ENCODE assay signal across 1 cellular context in the genomic region with DNA sequence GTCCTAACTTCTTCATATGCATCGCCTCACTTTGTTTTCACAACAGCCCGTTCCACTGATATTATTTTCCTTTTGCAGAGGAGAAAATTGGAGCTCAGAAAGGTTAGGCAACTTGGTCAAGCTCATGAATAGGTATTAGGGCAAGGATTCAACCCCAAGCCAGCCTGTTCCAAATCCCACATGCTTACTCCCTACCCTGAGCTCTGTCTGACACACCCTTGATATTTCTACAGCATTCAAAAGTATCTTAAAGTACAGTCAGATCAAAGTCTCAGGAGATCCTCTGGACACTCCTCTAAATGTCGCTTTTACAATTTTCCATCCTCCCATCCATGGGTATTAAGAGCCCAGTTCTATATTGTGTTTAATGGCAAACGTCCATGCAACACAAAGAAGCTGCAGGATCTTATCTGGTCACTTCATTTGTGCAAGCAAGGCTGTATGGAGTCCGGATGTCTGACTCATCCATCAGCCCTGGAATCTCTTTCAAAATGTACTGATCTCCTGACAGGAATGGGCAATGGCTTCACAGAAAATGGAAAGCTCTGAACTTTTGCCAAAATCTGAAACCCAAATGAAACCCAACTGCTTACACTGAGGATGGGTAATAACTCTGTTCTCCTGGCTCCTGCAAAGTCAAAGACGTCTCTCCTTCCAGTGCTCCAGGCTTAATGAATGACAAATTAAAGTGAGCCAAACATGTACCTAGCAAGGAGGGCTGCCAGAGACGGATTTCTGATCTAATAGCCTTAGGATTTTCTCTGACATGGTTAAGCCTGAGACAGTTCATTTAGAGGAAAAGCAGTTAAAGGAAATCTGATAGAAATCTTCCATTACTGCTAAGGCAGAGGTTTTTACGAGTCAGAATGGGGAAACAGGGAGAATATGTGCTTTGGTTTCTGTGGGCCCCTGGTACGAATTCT.
A peak's percentile ranks its signal among the peaks of the same experiment; 100 is the strongest.
TF ChIP-seq lines count a peak whose summit lies in the region.

No MANE protein-coding gene starts in this region.

TF ChIP-seq in SK-N-SH treated with all-trans-retinoic acid at 6 μM for 48 hours, 23 proteins besides CTCF, POLR2A, EP300 and RAD21 (continued from another document):
- TF ChIP-seq, protein P1, sequence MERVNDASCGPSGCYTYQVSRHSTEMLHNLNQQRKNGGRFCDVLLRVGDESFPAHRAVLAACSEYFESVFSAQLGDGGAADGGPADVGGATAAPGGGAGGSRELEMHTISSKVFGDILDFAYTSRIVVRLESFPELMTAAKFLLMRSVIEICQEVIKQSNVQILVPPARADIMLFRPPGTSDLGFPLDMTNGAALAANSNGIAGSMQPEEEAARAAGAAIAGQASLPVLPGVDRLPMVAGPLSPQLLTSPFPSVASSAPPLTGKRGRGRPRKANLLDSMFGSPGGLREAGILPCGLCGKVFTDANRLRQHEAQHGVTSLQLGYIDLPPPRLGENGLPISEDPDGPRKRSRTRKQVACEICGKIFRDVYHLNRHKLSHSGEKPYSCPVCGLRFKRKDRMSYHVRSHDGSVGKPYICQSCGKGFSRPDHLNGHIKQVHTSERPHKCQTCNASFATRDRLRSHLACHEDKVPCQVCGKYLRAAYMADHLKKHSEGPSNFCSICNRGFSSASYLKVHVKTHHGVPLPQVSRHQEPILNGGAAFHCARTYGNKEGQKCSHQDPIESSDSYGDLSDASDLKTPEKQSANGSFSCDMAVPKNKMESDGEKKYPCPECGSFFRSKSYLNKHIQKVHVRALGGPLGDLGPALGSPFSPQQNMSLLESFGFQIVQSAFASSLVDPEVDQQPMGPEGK (CRISPR knock-in tag; IDR thresholded peaks at IDR 0.05; ENCODE audit: borderline replicate concordance) = peak; percentile 79
- TF ChIP-seq ARNTL (CRISPR knock-in tag; IDR thresholded peaks at IDR 0.05; ENCODE audit: borderline replicate concordance, low read depth) (no peak), PPARA (CRISPR knock-in tag; IDR thresholded peaks at IDR 0.05; ENCODE audit: borderline replicate concordance) (no peak), ZNF8 (CRISPR knock-in tag; IDR thresholded peaks at IDR 0.05) (peak; percentile 84; the same call in 1 of the 2 replicates), RARB (CRISPR knock-in tag; IDR thresholded peaks at IDR 0.05) (peak; percentile 77; the same call in 1 of the 2 replicates), ESRRG (CRISPR knock-in tag; IDR thresholded peaks at IDR 0.05) (0 out of 2 replicates have a peak, but pooled peaks have one; percentile 5), OSR1 (CRISPR knock-in tag; IDR thresholded peaks at IDR 0.05) (no peak)
TF ChIP-seq in SK-N-SH treated with all-trans-retinoic acid at 6 μM for 48 hours: peak in this region for 14.
